Comparison of ENCODE assay signal across 8 cellular contexts in the genomic region with DNA sequence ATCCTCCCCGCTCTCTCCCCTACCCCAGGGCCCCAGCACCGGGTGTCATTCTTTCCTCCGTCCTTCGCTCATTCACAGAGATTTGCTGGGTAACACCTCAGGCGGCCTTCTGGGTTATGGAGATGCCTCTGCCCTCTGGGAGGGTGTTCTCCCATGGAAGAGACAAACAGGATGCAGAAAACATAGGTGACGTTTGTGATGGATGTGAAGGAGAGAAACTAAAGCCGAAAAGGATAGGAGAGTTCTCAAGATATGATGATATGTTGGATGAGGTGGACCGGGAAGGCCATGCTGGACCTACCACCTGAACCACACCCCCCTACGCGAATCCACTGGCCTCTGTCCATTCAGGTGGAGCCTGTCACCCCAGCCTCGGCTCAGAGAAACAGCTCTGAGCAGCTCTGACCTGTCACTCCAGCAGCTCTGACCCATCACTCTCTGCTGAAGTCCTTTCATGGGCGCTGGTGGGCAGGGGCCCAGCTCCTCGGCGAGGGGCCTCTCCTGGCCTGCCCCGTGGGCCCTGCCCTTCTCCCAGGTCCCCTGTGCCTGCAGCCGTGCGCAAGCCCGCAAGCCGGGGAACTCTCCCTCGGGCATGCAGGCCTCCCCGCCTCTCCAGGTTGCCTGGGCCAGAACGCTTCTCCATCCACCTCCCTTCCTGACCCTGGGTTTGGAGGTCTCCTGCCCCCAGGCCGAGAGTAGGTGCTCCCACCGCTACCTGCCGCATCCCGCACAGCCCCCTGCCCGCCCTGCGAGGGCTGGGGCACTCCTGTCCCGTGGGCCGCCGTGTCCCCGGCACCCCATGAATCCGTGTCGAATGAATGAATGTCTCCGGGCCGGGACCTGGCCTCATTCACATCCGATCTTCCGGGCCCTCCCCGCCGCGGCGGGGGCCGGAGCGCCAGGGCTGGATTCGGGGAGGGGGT. TPM values are rescaled to one million over a fixed set of nuclear protein-coding genes. Genes with fewer than 3 reads are reported as not detected.
DNase-seq lines count a peak whose midpoint lies in the region; ATAC-seq and TF ChIP-seq lines count a peak whose summit lies in the region.

No MANE protein-coding gene starts in this region.

- H3K27ac Mint-ChIP-seq in progenitor cell of endocrine pancreas = no peak overlapping the region

- peak overlapping the region; percentile 38 for H3K4me3 ChIP-seq in fibroblast of pulmonary artery (replicated peaks; ENCODE audit: low read depth, low read length)

- peak; percentile 6 for ATAC-seq in SK-N-SH treated with all-trans-retinoic acid at 6 μM for 48 hours
- no peak for ATAC-seq in HG03135 (IDR thresholded peaks at IDR 0.05; ENCODE audit: unreplicated experiment)

- TF ChIP-seq CTCF in fibroblast of pulmonary artery (IDR thresholded peaks at IDR 0.05; ENCODE audit: low read length, missing control alignments) (no peak), progenitor cell of endocrine pancreas (IDR thresholded peaks at IDR 0.05; ENCODE audit: unreplicated experiment) (no peak)

- H3K4me3 Mint-ChIP-seq in progenitor cell of endocrine pancreas (ENCODE audit: low read depth) = peak overlapping the region; percentile 70

- H3K9me3 Mint-ChIP-seq in progenitor cell of endocrine pancreas (ENCODE audit: low read depth) = no peaks in the 10 kb centered on the region

- peaks cover 2% of the 10 kb centered on the region for H3K4me1 Mint-ChIP-seq in progenitor cell of endocrine pancreas (ENCODE audit: low read depth)

- H3K27me3 Mint-ChIP-seq in progenitor cell of endocrine pancreas = peaks cover 31% of the 10 kb centered on the region

- DNase-seq in DMS53 (lab: John Stamatoyannopoulos, UW) (peak; percentile 54), fibroblast of pulmonary artery (ENCODE audit: low read depth) (no peak), progenitor cell of endocrine pancreas (ENCODE audit: low spot score, unreplicated experiment) (no peak), A172 (ENCODE audit: low spot score) (no peak), NAMALWA (ENCODE audit: low spot score) (no peak)
- no peak for DNase-seq in effector CD4-positive, alpha-beta T cell

- no peaks in the 10 kb centered on the region for H3K36me3 Mint-ChIP-seq in progenitor cell of endocrine pancreas (ENCODE audit: insufficient read depth)

TF ChIP-seq in SK-N-SH treated with all-trans-retinoic acid at 6 μM for 48 hours, 23 proteins besides CTCF, POLR2A, EP300 and RAD21:
- TF ChIP-seq ARNTL (CRISPR knock-in tag; IDR thresholded peaks at IDR 0.05; ENCODE audit: borderline replicate concordance, low read depth) = no peak

RNA-seq across cellular contexts. Expression of a gene that starts 0.7 kb away (rescaled TPM):
- total RNA-seq in progenitor cell of endocrine pancreas = 29.0 and 33.4 TPM in 2 replicates
- 42.6 and 43.2 TPM in 2 replicates for total RNA-seq in A172 (2014; rRNA removed; shearing (Covaris generic))
